ENCODE assay signal across 1 cellular context in the genomic region with DNA sequence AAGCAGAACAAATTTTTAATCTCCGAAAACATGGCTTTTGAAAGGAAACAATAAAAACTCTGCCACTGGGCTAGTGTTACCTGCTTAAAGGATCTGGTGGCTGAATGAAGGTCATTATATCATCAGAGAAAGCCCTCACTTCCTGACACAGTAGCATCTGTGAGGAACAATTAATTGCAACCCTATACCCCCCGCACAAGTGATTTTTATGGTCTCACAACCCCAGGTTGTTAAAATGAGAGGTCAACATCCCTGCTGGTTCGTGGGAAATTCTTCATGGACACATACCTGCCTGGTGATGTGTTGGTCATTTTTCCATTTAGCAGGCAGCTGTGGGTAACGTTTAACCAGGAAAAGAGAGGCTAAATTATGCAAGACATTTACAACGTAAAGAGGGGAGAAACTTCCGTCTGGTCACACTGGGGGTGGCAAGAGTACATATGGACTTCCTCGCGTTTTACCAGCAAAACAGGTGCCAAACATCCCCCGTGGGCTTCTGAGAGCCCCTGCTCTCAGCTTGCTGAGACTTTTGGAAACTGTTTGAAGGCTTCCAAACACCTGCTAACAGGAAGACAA.
TF ChIP-seq lines count a peak whose summit lies in the region.

No MANE protein-coding gene starts in this region.

TF ChIP-seq in HEK293, 187 proteins besides CTCF, POLR2A, EP300 and RAD21 (continued from another document and continues in another):
- TF ChIP-seq, protein P1, sequence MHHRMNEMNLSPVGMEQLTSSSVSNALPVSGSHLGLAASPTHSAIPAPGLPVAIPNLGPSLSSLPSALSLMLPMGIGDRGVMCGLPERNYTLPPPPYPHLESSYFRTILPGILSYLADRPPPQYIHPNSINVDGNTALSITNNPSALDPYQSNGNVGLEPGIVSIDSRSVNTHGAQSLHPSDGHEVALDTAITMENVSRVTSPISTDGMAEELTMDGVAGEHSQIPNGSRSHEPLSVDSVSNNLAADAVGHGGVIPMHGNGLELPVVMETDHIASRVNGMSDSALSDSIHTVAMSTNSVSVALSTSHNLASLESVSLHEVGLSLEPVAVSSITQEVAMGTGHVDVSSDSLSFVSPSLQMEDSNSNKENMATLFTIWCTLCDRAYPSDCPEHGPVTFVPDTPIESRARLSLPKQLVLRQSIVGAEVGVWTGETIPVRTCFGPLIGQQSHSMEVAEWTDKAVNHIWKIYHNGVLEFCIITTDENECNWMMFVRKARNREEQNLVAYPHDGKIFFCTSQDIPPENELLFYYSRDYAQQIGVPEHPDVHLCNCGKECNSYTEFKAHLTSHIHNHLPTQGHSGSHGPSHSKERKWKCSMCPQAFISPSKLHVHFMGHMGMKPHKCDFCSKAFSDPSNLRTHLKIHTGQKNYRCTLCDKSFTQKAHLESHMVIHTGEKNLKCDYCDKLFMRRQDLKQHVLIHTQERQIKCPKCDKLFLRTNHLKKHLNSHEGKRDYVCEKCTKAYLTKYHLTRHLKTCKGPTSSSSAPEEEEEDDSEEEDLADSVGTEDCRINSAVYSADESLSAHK (tag by site-specific recombination; IDR thresholded peaks at IDR 0.05), result 0 out of 2 replicates have a peak, but pooled peaks have one; percentile 15
- TF ChIP-seq ZNF707 (tag by site-specific recombination; IDR thresholded peaks at IDR 0.05) (no peak), ZNF639 (tag by site-specific recombination; IDR thresholded peaks at IDR 0.05) (peak; percentile 58), KLF17 (tag by site-specific recombination; IDR thresholded peaks at IDR 0.05) (no peak), YY2 (tag by site-specific recombination; IDR thresholded peaks at IDR 0.05) (no peak), ZNF600 (tag by site-specific recombination; IDR thresholded peaks at IDR 0.05) (no peak), PBX3 (CRISPR knock-in tag; IDR thresholded peaks at IDR 0.05) (no peak), ZNF175 (tag by site-specific recombination; IDR thresholded peaks at IDR 0.05) (no peak), ZNF311 (tag by site-specific recombination; IDR thresholded peaks at IDR 0.05; ENCODE audit: borderline replicate concordance) (no peak), ZNF266 (tag by site-specific recombination; IDR thresholded peaks at IDR 0.05; ENCODE audit: low read depth) (no peak), ZNF701 (tag by site-specific recombination; IDR thresholded peaks at IDR 0.05) (no peak), ZNF26 (tag by site-specific recombination; IDR thresholded peaks at IDR 0.05) (no peak), ZNF521 (tag by site-specific recombination; IDR thresholded peaks at IDR 0.05) (no peak), ZNF2 (tag by site-specific recombination; IDR thresholded peaks at IDR 0.05) (no peak), ZNF747 (tag by site-specific recombination; IDR thresholded peaks at IDR 0.05) (no peak), KLF10 (tag by site-specific recombination; IDR thresholded peaks at IDR 0.05) (peak; percentile 48; the same call in 1 of the 2 replicates), ZBTB26 (tag by site-specific recombination; optimal IDR thresholded peaks at IDR 0.05) (no peak), ZNF24 (tag by site-specific recombination; IDR thresholded peaks at IDR 0.05) (peak; percentile 82), REPIN1 (tag by site-specific recombination; IDR thresholded peaks at IDR 0.05; ENCODE audit: low read depth) (no peak), ZNF48 (tag by site-specific recombination; IDR thresholded peaks at IDR 0.05) (no peak), ZNF426 (tag by site-specific recombination; IDR thresholded peaks at IDR 0.05) (no peak), ZNF174 (tag by site-specific recombination; IDR thresholded peaks at IDR 0.05) (no peak), ZBTB21 (tag by site-specific recombination; IDR thresholded peaks at IDR 0.05) (0 out of 2 replicates have a peak, but pooled peaks have one; percentile 24), ZNF391 (tag by site-specific recombination; IDR thresholded peaks at IDR 0.05; ENCODE audit: borderline replicate concordance, low read depth) (no peak), BCL11B (tag by site-specific recombination; IDR thresholded peaks at IDR 0.05; ENCODE audit: low read depth) (no peak), ZFP3 (tag by site-specific recombination; IDR thresholded peaks at IDR 0.05; ENCODE audit: low read depth) (no peak), ZNF658 (tag by site-specific recombination; IDR thresholded peaks at IDR 0.05) (no peak), ZFP37 (tag by site-specific recombination; IDR thresholded peaks at IDR 0.05) (no peak), ZNF530 (tag by site-specific recombination; IDR thresholded peaks at IDR 0.05; ENCODE audit: low read depth) (no peak), ZNF248 (tag by site-specific recombination; IDR thresholded peaks at IDR 0.05) (no peak), ZSCAN23 (tag by site-specific recombination; IDR thresholded peaks at IDR 0.05) (no peak), KLF8 (tag by site-specific recombination; IDR thresholded peaks at IDR 0.05) (no peak), HOXD13 (CRISPR knock-in tag; IDR thresholded peaks at IDR 0.05; ENCODE audit: borderline replicate concordance) (no peak), GLIS1 (tag by site-specific recombination; IDR thresholded peaks at IDR 0.05) (peak; percentile 89), ZNF341 (tag by site-specific recombination; IDR thresholded peaks at IDR 0.05; ENCODE audit: low read depth) (no peak), GLIS2 (tag by site-specific recombination; IDR thresholded peaks at IDR 0.05) (no peak), ZNF362 (tag by site-specific recombination; IDR thresholded peaks at IDR 0.05) (no peak), MYNN (tag by site-specific recombination; IDR thresholded peaks at IDR 0.05; ENCODE audit: borderline replicate concordance) (no peak), ZXDB (tag by site-specific recombination; IDR thresholded peaks at IDR 0.05) (no peak)
- TF ChIP-seq, protein P2, sequence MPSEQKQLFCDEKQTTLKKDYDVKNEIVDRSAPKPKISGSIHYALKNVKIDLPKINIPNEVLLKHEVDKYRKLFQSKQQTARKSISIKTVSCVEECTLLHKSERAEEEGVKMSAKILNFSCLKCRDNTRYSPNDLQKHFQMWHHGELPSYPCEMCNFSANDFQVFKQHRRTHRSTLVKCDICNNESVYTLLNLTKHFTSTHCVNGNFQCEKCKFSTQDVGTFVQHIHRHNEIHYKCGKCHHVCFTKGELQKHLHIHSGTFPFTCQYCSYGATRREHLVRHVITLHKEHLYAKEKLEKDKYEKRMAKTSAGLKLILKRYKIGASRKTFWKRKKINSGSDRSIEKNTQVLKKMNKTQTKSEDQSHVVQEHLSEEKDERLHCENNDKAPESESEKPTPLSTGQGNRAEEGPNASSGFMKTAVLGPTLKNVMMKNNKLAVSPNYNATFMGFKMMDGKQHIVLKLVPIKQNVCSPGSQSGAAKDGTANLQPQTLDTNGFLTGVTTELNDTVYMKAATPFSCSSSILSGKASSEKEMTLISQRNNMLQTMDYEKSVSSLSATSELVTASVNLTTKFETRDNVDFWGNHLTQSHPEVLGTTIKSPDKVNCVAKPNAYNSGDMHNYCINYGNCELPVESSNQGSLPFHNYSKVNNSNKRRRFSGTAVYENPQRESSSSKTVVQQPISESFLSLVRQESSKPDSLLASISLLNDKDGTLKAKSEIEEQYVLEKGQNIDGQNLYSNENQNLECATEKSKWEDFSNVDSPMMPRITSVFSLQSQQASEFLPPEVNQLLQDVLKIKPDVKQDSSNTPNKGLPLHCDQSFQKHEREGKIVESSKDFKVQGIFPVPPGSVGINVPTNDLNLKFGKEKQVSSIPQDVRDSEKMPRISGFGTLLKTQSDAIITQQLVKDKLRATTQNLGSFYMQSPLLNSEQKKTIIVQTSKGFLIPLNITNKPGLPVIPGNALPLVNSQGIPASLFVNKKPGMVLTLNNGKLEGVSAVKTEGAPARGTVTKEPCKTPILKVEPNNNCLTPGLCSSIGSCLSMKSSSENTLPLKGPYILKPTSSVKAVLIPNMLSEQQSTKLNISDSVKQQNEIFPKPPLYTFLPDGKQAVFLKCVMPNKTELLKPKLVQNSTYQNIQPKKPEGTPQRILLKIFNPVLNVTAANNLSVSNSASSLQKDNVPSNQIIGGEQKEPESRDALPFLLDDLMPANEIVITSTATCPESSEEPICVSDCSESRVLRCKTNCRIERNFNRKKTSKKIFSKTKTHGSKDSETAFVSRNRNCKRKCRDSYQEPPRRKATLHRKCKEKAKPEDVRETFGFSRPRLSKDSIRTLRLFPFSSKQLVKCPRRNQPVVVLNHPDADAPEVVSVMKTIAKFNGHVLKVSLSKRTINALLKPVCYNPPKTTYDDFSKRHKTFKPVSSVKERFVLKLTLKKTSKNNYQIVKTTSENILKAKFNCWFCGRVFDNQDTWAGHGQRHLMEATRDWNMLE (tag by site-specific recombination; conservative IDR thresholded peaks at IDR 0.05; ENCODE audit: low read depth), result no peak
- TF ChIP-seq, protein P3, sequence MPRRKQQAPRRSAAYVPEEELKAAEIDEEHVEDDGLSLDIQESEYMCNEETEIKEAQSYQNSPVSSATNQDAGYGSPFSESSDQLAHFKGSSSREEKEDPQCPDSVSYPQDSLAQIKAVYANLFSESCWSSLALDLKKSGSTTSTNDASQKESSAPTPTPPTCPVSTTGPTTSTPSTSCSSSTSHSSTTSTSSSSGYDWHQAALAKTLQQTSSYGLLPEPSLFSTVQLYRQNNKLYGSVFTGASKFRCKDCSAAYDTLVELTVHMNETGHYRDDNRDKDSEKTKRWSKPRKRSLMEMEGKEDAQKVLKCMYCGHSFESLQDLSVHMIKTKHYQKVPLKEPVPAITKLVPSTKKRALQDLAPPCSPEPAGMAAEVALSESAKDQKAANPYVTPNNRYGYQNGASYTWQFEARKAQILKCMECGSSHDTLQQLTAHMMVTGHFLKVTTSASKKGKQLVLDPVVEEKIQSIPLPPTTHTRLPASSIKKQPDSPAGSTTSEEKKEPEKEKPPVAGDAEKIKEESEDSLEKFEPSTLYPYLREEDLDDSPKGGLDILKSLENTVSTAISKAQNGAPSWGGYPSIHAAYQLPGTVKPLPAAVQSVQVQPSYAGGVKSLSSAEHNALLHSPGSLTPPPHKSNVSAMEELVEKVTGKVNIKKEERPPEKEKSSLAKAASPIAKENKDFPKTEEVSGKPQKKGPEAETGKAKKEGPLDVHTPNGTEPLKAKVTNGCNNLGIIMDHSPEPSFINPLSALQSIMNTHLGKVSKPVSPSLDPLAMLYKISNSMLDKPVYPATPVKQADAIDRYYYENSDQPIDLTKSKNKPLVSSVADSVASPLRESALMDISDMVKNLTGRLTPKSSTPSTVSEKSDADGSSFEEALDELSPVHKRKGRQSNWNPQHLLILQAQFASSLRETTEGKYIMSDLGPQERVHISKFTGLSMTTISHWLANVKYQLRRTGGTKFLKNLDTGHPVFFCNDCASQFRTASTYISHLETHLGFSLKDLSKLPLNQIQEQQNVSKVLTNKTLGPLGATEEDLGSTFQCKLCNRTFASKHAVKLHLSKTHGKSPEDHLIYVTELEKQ (tag by site-specific recombination; IDR thresholded peaks at IDR 0.05; ENCODE audit: borderline replicate concordance), result peak; percentile 85
